In the genomic region with DNA sequence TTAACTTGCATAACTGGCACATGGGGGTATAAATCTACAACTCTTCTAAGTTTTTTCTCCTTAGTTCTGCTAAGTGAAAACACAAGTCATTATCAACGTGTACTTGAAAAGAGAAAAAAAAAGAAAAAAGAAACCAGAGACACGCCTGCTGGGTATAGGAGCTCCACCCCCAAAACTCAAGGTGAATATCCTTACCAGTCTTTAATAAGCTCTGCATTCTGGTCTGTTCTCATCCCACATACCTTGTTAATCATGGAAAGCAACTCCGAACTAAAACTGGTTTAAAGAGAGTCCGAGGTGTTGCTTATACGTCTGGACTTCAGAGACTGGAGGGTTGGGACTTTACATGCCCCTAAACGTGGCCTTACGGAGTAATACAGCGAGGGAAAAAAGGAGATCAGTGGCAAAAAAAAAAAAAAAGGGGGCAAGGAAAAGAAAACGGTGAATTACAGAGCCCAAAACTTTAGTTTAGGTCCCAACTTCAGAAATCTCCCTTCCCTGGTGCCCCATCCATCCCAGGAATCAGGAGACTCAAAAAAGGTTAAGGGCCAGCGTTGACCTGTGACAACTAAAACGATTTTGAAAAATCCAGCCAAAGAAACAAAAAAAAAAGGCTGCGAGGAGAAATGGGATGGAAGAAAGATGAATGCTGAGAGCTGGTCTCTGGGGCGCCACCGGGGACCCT, we compare ENCODE assay signal across 1 cellular context.
TF ChIP-seq lines count a peak whose summit lies in the region.

No MANE protein-coding gene starts in this region.

TF ChIP-seq in HEK293, 187 proteins besides CTCF, POLR2A, EP300 and RAD21 (continued from another document):
- TF ChIP-seq PRDM6 (tag by site-specific recombination; IDR thresholded peaks at IDR 0.05): peak; percentile 64; the same call in 1 of the 2 replicates
- TF ChIP-seq ZNF600 (tag by site-specific recombination; IDR thresholded peaks at IDR 0.05): peak; percentile 38; the same call in 1 of the 2 replicates
- TF ChIP-seq ZNF362 (tag by site-specific recombination; IDR thresholded peaks at IDR 0.05): 0 out of 2 replicates have a peak, but pooled peaks have one; percentile 33
- TF ChIP-seq PATZ1 (tag by site-specific recombination; IDR thresholded peaks at IDR 0.05): no peak
- TF ChIP-seq ZNF335 (tag by site-specific recombination; conservative IDR thresholded peaks at IDR 0.05): peak; percentile 43; the same call in 1 of the 2 replicates
- TF ChIP-seq ZBTB26 (tag by site-specific recombination; optimal IDR thresholded peaks at IDR 0.05): no peak
- peak; percentile 28; the same call in 1 of the 2 replicates for TF ChIP-seq ZBTB20 (tag by site-specific recombination; IDR thresholded peaks at IDR 0.05)
- no peak for TF ChIP-seq ZFP37 (tag by site-specific recombination; IDR thresholded peaks at IDR 0.05)
- no peak for TF ChIP-seq ZFHX2 (tag by site-specific recombination; conservative IDR thresholded peaks at IDR 0.05)
